Comparison of ENCODE assay signal across 25 cellular contexts in genomic region chr2:226969412-226969811, GRCh38.
DNase-seq lines count a peak whose midpoint lies in the region; ATAC-seq, FAIRE-seq and TF ChIP-seq lines count a peak whose summit lies in the region.
"Had no signal": no experiment of that assay in that cellular context is flagged by ENCODE, and none has a peak within 500 bp of the region (broad histone marks: within the 10 kb centered on the region; RNA-seq: fewer than 3 reads in every experiment).

No MANE protein-coding gene starts in this region.

- FAIRE-seq in endometrium (lab: Jason Lieb, UNC) (peak; percentile 70), urothelium cell line (lab: Jason Lieb, UNC) (no peak)
- FAIRE-seq: H1, islet of Langerhans had no signal

- H3K4me1 ChIP-seq in right atrium auricular region, result no peaks in the 10 kb centered on the region
- H3K4me1 ChIP-seq: breast epithelium had no signal

- no peaks in the 10 kb centered on the region for H3K36me3 ChIP-seq in right atrium auricular region
- H3K36me3 ChIP-seq: breast epithelium, WERI-Rb-1 had no signal

- peak; percentile 59 for DNase-seq in AG10803 (ENCODE audit: low read depth)
- no peak for DNase-seq in osteocyte (ENCODE audit: extremely low spot score, unreplicated experiment)
- no peak for DNase-seq in right atrium auricular region (ENCODE audit: low spot score)
- DNase-seq in urothelium cell line (ENCODE audit: low spot score), result no peak
- DNase-seq in T-cell, result no peak
- no peak for DNase-seq in occipital lobe (lab: John Stamatoyannopoulos, UW)
- DNase-seq: activated CD8-positive, alpha-beta T cell treated with anti-CD3 and anti-CD28 coated beads for 36 hours; activated T-cell treated with anti-CD3 and anti-CD28 coated beads, Interleukin-2, amount 50 U/mL, for 4 hours; CD4-positive, alpha-beta memory T cell; DMS79 treated with DMSO at 0.1 percent for 48 hours; erythroblast; mammary epithelial cell; natural killer cell; NCI-H2081; NCI-H446 treated with DMSO at 0.1 percent for 48 hours; WERI-Rb-1 had no signal

- H3K27me3 Mint-ChIP-seq in IgD-negative memory B cell (no peaks in the 10 kb centered on the region), osteocyte (ENCODE audit: unreplicated experiment) (no peaks in the 10 kb centered on the region), T-cell (no peaks in the 10 kb centered on the region)
- H3K27me3 Mint-ChIP-seq: activated CD8-positive, alpha-beta T cell treated with anti-CD3 and anti-CD28 coated beads for 36 hours; CD4-positive, alpha-beta memory T cell; progenitor cell of endocrine pancreas; type B pancreatic cell had no signal

- no peak overlapping the region for H3K27ac ChIP-seq in right atrium auricular region
- H3K27ac ChIP-seq: breast epithelium, WERI-Rb-1 had no signal

- no peaks in the 10 kb centered on the region for H3K27me3 ChIP-seq in right atrium auricular region
- H3K27me3 ChIP-seq: breast epithelium had no signal

- H3K4me1 Mint-ChIP-seq in IgD-negative memory B cell (peaks cover 13 to 32% (median 29%) of the 10 kb centered on the region in 3 donors), osteocyte (ENCODE audit: unreplicated experiment) (peaks cover 23% of the 10 kb centered on the region), T-cell (peaks cover 26 to 43% (median 33%) of the 10 kb centered on the region in 3 donors)

- H3K4me3 Mint-ChIP-seq in IgD-negative memory B cell (peak overlapping the region in 2 of 4 donors; percentile 88 to 92), osteocyte (ENCODE audit: unreplicated experiment) (no peak overlapping the region), T-cell (peak overlapping the region in 1 of 3 donors; percentile 66)
- H3K4me3 Mint-ChIP-seq: activated T-cell treated with anti-CD3 and anti-CD28 coated beads, Interleukin-2, amount 50 U/mL, for 4 hours; CD4-positive, alpha-beta memory T cell; natural killer cell; type B pancreatic cell had no signal

- POLR2A ChIA-PET in T-cell (lab: Charles Lee), result no interaction called here

- CTCF ChIA-PET in T-cell (lab: Charles Lee), result interaction anchor here (0.6 to 0.7 kb wide), 2 partner anchors 167 to 176 kb away, joined by 3 read pairs; no protein-coding TSS in a partner anchor

- H3K4me3 ChIP-seq in AG10803 (ENCODE audit: low read length) (no peak overlapping the region), right atrium auricular region (no peak overlapping the region)
- H3K4me3 ChIP-seq: breast epithelium had no signal

- H3K27ac Mint-ChIP-seq in IgD-negative memory B cell (peak overlapping the region; percentile 79 to 95 (median 95)), osteocyte (ENCODE audit: unreplicated experiment) (peak overlapping the region; percentile 79), T-cell (no peak overlapping the region)
- H3K27ac Mint-ChIP-seq: activated CD8-positive, alpha-beta T cell treated with anti-CD3 and anti-CD28 coated beads for 36 hours; CD4-positive, alpha-beta memory T cell; natural killer cell; progenitor cell of endocrine pancreas; T-helper 1 cell treated with Interleukin-12 subunit alpha and Interleukin-12 subunit beta and Interleukin-4 antibody, amounts not matched to agents 30 μg/mL and 1 μg/mL, for 36 hours; type B pancreatic cell had no signal

- H3K36me3 Mint-ChIP-seq in IgD-negative memory B cell (peaks cover 7% of the 10 kb centered on the region), osteocyte (ENCODE audit: unreplicated experiment) (no peaks in the 10 kb centered on the region), T-cell (peaks cover 37% of the 10 kb centered on the region)
- H3K36me3 Mint-ChIP-seq: natural killer cell had no signal

- no peak for ATAC-seq in T-cell (replicated peaks in 1 of 4)
- ATAC-seq: activated CD8-positive, alpha-beta T cell treated with anti-CD3 and anti-CD28 coated beads for 36 hours; activated naive CD4-positive, alpha-beta T cell treated with anti-CD3 and anti-CD28 coated beads, Interleukin-2, amount 50 U/mL, for 72 hours; activated T-cell treated with anti-CD3 and anti-CD28 coated beads, Interleukin-2, amount 50 U/mL, for 4 hours; natural killer cell had no signal

- no peaks in the 10 kb centered on the region for H3K9me3 ChIP-seq in right atrium auricular region
- H3K9me3 ChIP-seq: breast epithelium had no signal

- no peaks in the 10 kb centered on the region for H3K9me3 Mint-ChIP-seq in IgD-negative memory B cell
- no peaks in the 10 kb centered on the region for H3K9me3 Mint-ChIP-seq in osteocyte (ENCODE audit: unreplicated experiment)
- H3K9me3 Mint-ChIP-seq in T-cell, result no peaks in the 10 kb centered on the region
- H3K9me3 Mint-ChIP-seq: activated CD8-positive, alpha-beta T cell treated with anti-CD3 and anti-CD28 coated beads for 36 hours; activated naive CD4-positive, alpha-beta T cell treated with anti-CD3 and anti-CD28 coated beads, Interleukin-2, amount 50 U/mL, for 72 hours; activated T-cell treated with anti-CD3 and anti-CD28 coated beads, Interleukin-2, amount 50 U/mL, for 4 hours; natural killer cell; type B pancreatic cell had no signal

- TF ChIP-seq CTCF in AG10803 (conservative IDR thresholded peaks at IDR 0.05; ENCODE audit: low read length) (no peak), osteocyte (IDR thresholded peaks at IDR 0.05) (no peak), right atrium auricular region (IDR thresholded peaks at IDR 0.05) (no peak)

Comparison
In these comparisons a context has a peak if more than half of its experiments do, and no peak if none do; other contexts are left out.
1. H3K27ac Mint-ChIP-seq: peak in IgD-negative memory B cell (3 of 3) and osteocyte (single experiment); none in T-cell (0 of 2).